Comparison of ENCODE assay signal across 22 cellular contexts in genomic region chr17:63534078-63534570, GRCh38. TPM values are rescaled to one million over a fixed set of nuclear protein-coding genes. Genes with fewer than 3 reads are reported as not detected.
DNase-seq lines count a peak whose midpoint lies in the region; ATAC-seq, FAIRE-seq and TF ChIP-seq lines count a peak whose summit lies in the region.
"Had no signal": no experiment of that assay in that cellular context is flagged by ENCODE, and none has a peak within 500 bp of the region (broad histone marks: within the 10 kb centered on the region; RNA-seq: fewer than 3 reads in every experiment).

No MANE protein-coding gene starts in this region.

- no peaks in the 10 kb centered on the region for H3K9me3 Mint-ChIP-seq in chondrocyte (ENCODE audit: low read depth)
- H3K9me3 Mint-ChIP-seq: GM23338, H9, HFFc6 had no signal

- H2BK12ac ChIP-seq in neuronal stem cell (ENCODE audit: low read length), result no peak overlapping the region

- no peak overlapping the region for H2BK5ac ChIP-seq in neuronal stem cell (ENCODE audit: low read length)

- FAIRE-seq in HTR-8/SVneo (lab: Jason Lieb, UNC) (peak; percentile 90), urothelium cell line (lab: Jason Lieb, UNC) (peak; percentile 77)
- FAIRE-seq: GM12891, GM18507 had no signal

- H3K4me1 ChIP-seq in neuronal stem cell (ENCODE audit: control insufficient read depth in 2 of 2, insufficient read depth in 1 of 2, low read depth in 1 of 2, low read length in 2 of 2) (no peaks in the 10 kb centered on the region), HAP-1 (no peaks in the 10 kb centered on the region)

- H3K4me3 ChIP-seq in neuronal stem cell (ENCODE audit: low read length in 2 of 2) (no peak overlapping the region), HAP-1 (no peak overlapping the region)
- H3K4me3 ChIP-seq: GM23338 had no signal

- H3K9me3 ChIP-seq in neuronal stem cell (replicated peaks in 1 of 2; ENCODE audit: control insufficient read depth in 2 of 2, insufficient read depth in 1 of 2, low read depth in 1 of 2, low read length in 2 of 2) (peaks cover 0 to 1% of the 10 kb centered on the region in 2 donors), HAP-1 (no peaks in the 10 kb centered on the region)

- peaks cover 11% of the 10 kb centered on the region for H3K27me3 Mint-ChIP-seq in chondrocyte (ENCODE audit: low read depth)

- H3K4me3 Mint-ChIP-seq in chondrocyte (ENCODE audit: unreplicated experiment), result no peak overlapping the region
- H3K4me3 Mint-ChIP-seq: CD4-positive, alpha-beta memory T cell; GM23338; HFFc6 had no signal

- H3K14ac ChIP-seq in neuronal stem cell (ENCODE audit: low read length), result peak overlapping the region; percentile 66

- no peaks in the 10 kb centered on the region for H3K79me1 ChIP-seq in neuronal stem cell (ENCODE audit: low read depth, low read length)

- no peaks in the 10 kb centered on the region for H3K36me3 Mint-ChIP-seq in chondrocyte (ENCODE audit: low read depth)
- H3K36me3 Mint-ChIP-seq: CD4-positive, alpha-beta memory T cell had no signal

- ATAC-seq in HG03565 (IDR thresholded peaks at IDR 0.05; ENCODE audit: unreplicated experiment), result no peak
- ATAC-seq: GM23338 had no signal

- H3K27ac Mint-ChIP-seq in chondrocyte (ENCODE audit: unreplicated experiment), result no peak overlapping the region
- H3K27ac Mint-ChIP-seq: CD4-positive, alpha-beta memory T cell; GM23338; HFFc6 had no signal

- H2BK15ac ChIP-seq in neuronal stem cell (ENCODE audit: low read length), result no peak overlapping the region

- H3K4me2 ChIP-seq in neuronal stem cell (ENCODE audit: insufficient read depth, low read length, poor library complexity, severe bottlenecking), result no peak overlapping the region
- H3K4me2 ChIP-seq: GM23338 had no signal

- H3K27me3 ChIP-seq in neuronal stem cell (ENCODE audit: control insufficient read depth in 3 of 3, insufficient read depth in 3 of 3, low read depth in 1 of 3, low read length in 3 of 3) (peaks cover 0 to 18% (median 11%) of the 10 kb centered on the region in 3 experiments), HAP-1 (ENCODE audit: low read depth) (peaks cover 2% of the 10 kb centered on the region; the same call in 1 of the 2 replicates)

- no peak for TF ChIP-seq CTCF in chondrocyte (IDR thresholded peaks at IDR 0.05)

- H3K9ac ChIP-seq in neuronal stem cell (ENCODE audit: low read depth, low read length, poor library complexity), result peak overlapping the region; percentile 4

- H2AK5ac ChIP-seq in neuronal stem cell (ENCODE audit: low read depth, low read length), result peak overlapping the region; percentile 52

- H3K18ac ChIP-seq in neuronal stem cell (ENCODE audit: low read length), result peak overlapping the region; percentile 44

- DNase-seq in HTR-8/SVneo (ENCODE audit: insufficient read length, low spot score) (no peak), chondrocyte (ENCODE audit: low spot score) (peak; percentile 82), neuronal stem cell (ENCODE audit: low spot score) (no peak), urothelium cell line (ENCODE audit: low spot score) (no peak), HAP-1 (ENCODE audit: low spot score in 2 of 2) (no peak)
- DNase-seq: C1 segment of cervical spinal cord; Calu3; CD4-positive, alpha-beta memory T cell; COR-L47; DMS79 treated with DMSO at 0.1 percent for 48 hours; GF-D8; H9; HFFc6 had no signal

- H3K36me3 ChIP-seq in neuronal stem cell (replicated peaks in 1 of 2; ENCODE audit: control insufficient read depth in 2 of 2, insufficient read depth in 2 of 2, low read length in 2 of 2) (no peaks in the 10 kb centered on the region), HAP-1 (replicated peaks) (no peaks in the 10 kb centered on the region)

- H3K27ac ChIP-seq in neuronal stem cell (replicated peaks; ENCODE audit: low read length), result no peak overlapping the region

- H2BK120ac ChIP-seq in neuronal stem cell (ENCODE audit: low read depth, low read length), result no peak overlapping the region

- in situ Hi-C loops in HAP-1 (cut with MboI; ENCODE audit: low sequenced_read_pairs), result no loop called here

- peak overlapping the region; percentile 77 for H3K23ac ChIP-seq in neuronal stem cell (ENCODE audit: low read depth, low read length, poor library complexity)

- H3K4me1 Mint-ChIP-seq in chondrocyte (ENCODE audit: low read depth), result no peaks in the 10 kb centered on the region

- H4K91ac ChIP-seq in neuronal stem cell (ENCODE audit: low read depth, low read length, poor library complexity), result no peak overlapping the region

- H4K8ac ChIP-seq in neuronal stem cell (ENCODE audit: low read depth, low read length), result no peak overlapping the region

- no peak overlapping the region for H3K4ac ChIP-seq in neuronal stem cell (ENCODE audit: low read length)

- H2AFZ ChIP-seq in neuronal stem cell (ENCODE audit: low read length), result no peak overlapping the region
- H2AFZ ChIP-seq: GM23338 had no signal

- no CpG with 5 or more reads among the region's 17 CpGs for WGBS in neuronal stem cell (ENCODE audit: extremely low coverage in 2 of 2, insufficient read length in 2 of 2, insufficient replicate concordance in 1 of 2), 2 donors

RNA-seq across cellular contexts. Expression of gene KCNH6, which starts 11.0 kb away (rescaled TPM):
- total RNA-seq in chondrocyte, result not detected in 3 replicates
- 0.03 TPM for polyA plus RNA-seq in neuronal stem cell (2013, experiment 1 of 2)
- polyA plus RNA-seq in neuronal stem cell (2013, experiment 2 of 2), result not detected
- total RNA-seq: A172; A673; Calu3; CD4-positive, alpha-beta memory T cell; Daoy; G401; H4; HFFc6 had no signal
- polyA plus RNA-seq: CD4-positive, alpha-beta memory T cell had no signal

RNA-seq across cellular contexts. Expression of gene DCAF7, which starts 16.2 kb away (rescaled TPM):
- total RNA-seq in chondrocyte, result 66.2 to 70.4 TPM (median 69.3 TPM) in 3 replicates
- 73.3 TPM for polyA plus RNA-seq in neuronal stem cell (2013, experiment 1 of 2)
- 73.2 TPM for polyA plus RNA-seq in neuronal stem cell (2013, experiment 2 of 2)

RNA-seq across cellular contexts. Expression of gene ACE, which starts 57.3 kb away (rescaled TPM):
- 0.28 to 0.68 TPM (median 0.52 TPM) in 3 replicates for total RNA-seq in chondrocyte
- 0.08 TPM for polyA plus RNA-seq in neuronal stem cell (2013, experiment 1 of 2)
- 0.04 TPM for polyA plus RNA-seq in neuronal stem cell (2013, experiment 2 of 2)
- total RNA-seq: H4 had no signal
